Comparison of ENCODE assay signal across 2 cellular contexts in the genomic region with DNA sequence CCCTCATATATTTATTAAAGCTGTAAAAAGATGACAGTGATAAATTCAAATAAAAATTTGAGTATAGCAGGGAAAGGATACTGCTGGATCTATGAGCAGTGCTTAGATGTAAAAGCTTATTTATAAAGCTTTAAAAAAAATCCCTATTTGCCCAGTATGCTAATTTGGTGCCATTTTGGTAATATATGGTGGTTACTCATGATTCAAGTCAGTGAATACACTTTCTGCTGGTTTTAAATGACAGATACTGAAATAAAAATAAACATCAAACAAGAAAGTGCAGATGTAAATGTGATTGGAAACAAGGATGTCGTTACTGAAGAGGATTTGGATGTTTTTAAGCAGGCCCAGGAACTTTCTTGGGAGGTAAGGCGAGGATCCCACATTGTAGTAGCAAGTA.
TF ChIP-seq lines count a peak whose summit lies in the region.

No MANE protein-coding gene starts in this region.

TF ChIP-seq in liver, 16 proteins besides CTCF, POLR2A, EP300 and RAD21:
- TF ChIP-seq, protein P1, sequence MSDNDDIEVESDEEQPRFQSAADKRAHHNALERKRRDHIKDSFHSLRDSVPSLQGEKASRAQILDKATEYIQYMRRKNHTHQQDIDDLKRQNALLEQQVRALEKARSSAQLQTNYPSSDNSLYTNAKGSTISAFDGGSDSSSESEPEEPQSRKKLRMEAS (IDR thresholded peaks at IDR 0.05) = no peak
- TF ChIP-seq, protein P2, sequence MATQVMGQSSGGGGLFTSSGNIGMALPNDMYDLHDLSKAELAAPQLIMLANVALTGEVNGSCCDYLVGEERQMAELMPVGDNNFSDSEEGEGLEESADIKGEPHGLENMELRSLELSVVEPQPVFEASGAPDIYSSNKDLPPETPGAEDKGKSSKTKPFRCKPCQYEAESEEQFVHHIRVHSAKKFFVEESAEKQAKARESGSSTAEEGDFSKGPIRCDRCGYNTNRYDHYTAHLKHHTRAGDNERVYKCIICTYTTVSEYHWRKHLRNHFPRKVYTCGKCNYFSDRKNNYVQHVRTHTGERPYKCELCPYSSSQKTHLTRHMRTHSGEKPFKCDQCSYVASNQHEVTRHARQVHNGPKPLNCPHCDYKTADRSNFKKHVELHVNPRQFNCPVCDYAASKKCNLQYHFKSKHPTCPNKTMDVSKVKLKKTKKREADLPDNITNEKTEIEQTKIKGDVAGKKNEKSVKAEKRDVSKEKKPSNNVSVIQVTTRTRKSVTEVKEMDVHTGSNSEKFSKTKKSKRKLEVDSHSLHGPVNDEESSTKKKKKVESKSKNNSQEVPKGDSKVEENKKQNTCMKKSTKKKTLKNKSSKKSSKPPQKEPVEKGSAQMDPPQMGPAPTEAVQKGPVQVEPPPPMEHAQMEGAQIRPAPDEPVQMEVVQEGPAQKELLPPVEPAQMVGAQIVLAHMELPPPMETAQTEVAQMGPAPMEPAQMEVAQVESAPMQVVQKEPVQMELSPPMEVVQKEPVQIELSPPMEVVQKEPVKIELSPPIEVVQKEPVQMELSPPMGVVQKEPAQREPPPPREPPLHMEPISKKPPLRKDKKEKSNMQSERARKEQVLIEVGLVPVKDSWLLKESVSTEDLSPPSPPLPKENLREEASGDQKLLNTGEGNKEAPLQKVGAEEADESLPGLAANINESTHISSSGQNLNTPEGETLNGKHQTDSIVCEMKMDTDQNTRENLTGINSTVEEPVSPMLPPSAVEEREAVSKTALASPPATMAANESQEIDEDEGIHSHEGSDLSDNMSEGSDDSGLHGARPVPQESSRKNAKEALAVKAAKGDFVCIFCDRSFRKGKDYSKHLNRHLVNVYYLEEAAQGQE (IDR thresholded peaks at IDR 0.05) = no peak
- TF ChIP-seq FOXA1 (IDR thresholded peaks at IDR 0.05) = no peak
- TF ChIP-seq, protein P3, sequence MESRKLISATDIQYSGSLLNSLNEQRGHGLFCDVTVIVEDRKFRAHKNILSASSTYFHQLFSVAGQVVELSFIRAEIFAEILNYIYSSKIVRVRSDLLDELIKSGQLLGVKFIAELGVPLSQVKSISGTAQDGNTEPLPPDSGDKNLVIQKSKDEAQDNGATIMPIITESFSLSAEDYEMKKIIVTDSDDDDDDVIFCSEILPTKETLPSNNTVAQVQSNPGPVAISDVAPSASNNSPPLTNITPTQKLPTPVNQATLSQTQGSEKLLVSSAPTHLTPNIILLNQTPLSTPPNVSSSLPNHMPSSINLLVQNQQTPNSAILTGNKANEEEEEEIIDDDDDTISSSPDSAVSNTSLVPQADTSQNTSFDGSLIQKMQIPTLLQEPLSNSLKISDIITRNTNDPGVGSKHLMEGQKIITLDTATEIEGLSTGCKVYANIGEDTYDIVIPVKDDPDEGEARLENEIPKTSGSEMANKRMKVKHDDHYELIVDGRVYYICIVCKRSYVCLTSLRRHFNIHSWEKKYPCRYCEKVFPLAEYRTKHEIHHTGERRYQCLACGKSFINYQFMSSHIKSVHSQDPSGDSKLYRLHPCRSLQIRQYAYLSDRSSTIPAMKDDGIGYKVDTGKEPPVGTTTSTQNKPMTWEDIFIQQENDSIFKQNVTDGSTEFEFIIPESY (IDR thresholded peaks at IDR 0.05) = no peak
- no peak for TF ChIP-seq HNF4G (IDR thresholded peaks at IDR 0.05)
- TF ChIP-seq FOXA2 (IDR thresholded peaks at IDR 0.05) = no peak
- TF ChIP-seq SP1 (IDR thresholded peaks at IDR 0.05) = no peak
- TF ChIP-seq, protein P4, sequence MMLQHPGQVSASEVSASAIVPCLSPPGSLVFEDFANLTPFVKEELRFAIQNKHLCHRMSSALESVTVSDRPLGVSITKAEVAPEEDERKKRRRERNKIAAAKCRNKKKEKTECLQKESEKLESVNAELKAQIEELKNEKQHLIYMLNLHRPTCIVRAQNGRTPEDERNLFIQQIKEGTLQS (IDR thresholded peaks at IDR 0.05) = no peak
- TF ChIP-seq RXRA (IDR thresholded peaks at IDR 0.05) = no peak
- TF ChIP-seq TAF1 (conservative IDR thresholded peaks at IDR 0.05) = no peak
- no peak for TF ChIP-seq JUND (IDR thresholded peaks at IDR 0.05)
- no peak for TF ChIP-seq GABPA (IDR thresholded peaks at IDR 0.05 in 1 of 2, conservative IDR thresholded peaks at IDR 0.05 in 1 of 2)
- no peak for TF ChIP-seq HNF4A (conservative IDR thresholded peaks at IDR 0.05)
- no peak for TF ChIP-seq EGR1 (IDR thresholded peaks at IDR 0.05; ENCODE audit: low read depth in 2 of 2)
- no peak for TF ChIP-seq NR2F2 (IDR thresholded peaks at IDR 0.05)
- TF ChIP-seq YY1 (IDR thresholded peaks at IDR 0.05) = no peak

TF ChIP-seq in HepG2, 621 proteins besides CTCF, POLR2A, EP300 and RAD21 (continued from another document):
- no peak for TF ChIP-seq ASH2L (IDR thresholded peaks at IDR 0.05; ENCODE audit: insufficient read length, low read depth, low read length)
- TF ChIP-seq, protein P5, sequence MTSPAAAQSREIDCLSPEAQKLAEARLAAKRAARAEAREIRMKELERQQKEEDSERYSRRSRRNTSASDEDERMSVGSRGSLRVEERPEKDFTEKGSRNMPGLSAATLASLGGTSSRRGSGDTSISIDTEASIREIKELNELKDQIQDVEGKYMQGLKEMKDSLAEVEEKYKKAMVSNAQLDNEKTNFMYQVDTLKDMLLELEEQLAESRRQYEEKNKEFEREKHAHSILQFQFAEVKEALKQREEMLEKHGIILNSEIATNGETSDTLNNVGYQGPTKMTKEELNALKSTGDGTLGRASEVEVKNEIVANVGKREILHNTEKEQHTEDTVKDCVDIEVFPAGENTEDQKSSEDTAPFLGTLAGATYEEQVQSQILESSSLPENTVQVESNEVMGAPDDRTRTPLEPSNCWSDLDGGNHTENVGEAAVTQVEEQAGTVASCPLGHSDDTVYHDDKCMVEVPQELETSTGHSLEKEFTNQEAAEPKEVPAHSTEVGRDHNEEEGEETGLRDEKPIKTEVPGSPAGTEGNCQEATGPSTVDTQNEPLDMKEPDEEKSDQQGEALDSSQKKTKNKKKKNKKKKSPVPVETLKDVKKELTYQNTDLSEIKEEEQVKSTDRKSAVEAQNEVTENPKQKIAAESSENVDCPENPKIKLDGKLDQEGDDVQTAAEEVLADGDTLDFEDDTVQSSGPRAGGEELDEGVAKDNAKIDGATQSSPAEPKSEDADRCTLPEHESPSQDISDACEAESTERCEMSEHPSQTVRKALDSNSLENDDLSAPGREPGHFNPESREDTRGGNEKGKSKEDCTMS (CRISPR knock-in tag; conservative IDR thresholded peaks at IDR 0.05) = no peak
- no peak for TF ChIP-seq TCF7L2 (IDR thresholded peaks at IDR 0.05; ENCODE audit: low read depth, low read length)
TF ChIP-seq in HepG2: peak in this region for 0.
